8 cellular contexts compared by ENCODE assay signal in genomic region chr19:38930776-38931761, GRCh38. TPM values are rescaled to one million over a fixed set of nuclear protein-coding genes. Genes with fewer than 3 reads are reported as not detected.
DNase-seq lines count a peak whose midpoint lies in the region; ATAC-seq and TF ChIP-seq lines count a peak whose summit lies in the region.

TSS of gene MRPS12 (plus strand) at chr19:38930944. CDS start at chr19:38931295, 351 bp downstream.

- H3K9me3 Mint-ChIP-seq in activated naive CD4-positive, alpha-beta T cell treated with anti-CD3 and anti-CD28 coated beads, Interleukin-2, amount 50 U/mL, for 24 hours: no peaks in the 10 kb centered on the region

- no peak within 1 kb of the TSS for H4K8ac ChIP-seq in neuronal stem cell (ENCODE audit: low read depth, low read length)

- no peak within 1 kb of the TSS for H2BK12ac ChIP-seq in neuronal stem cell (ENCODE audit: low read length)

- H3K9ac ChIP-seq in ES-I3 (ENCODE audit: low read depth, low read length) (peak within 1 kb of the TSS; percentile 86), GM23248 (peak within 1 kb of the TSS; percentile 93), neuronal stem cell (ENCODE audit: low read depth, low read length, poor library complexity) (peak within 1 kb of the TSS; percentile 95)

- H3K27me3 ChIP-seq in GM23248 (replicated peaks; ENCODE audit: insufficient read depth) (no peaks in the 10 kb centered on the region), gastroesophageal sphincter (no peaks in the 10 kb centered on the region), neuronal stem cell (ENCODE audit: control insufficient read depth in 3 of 3, insufficient read depth in 3 of 3, low read depth in 1 of 3, low read length in 3 of 3) (no peaks in the 10 kb centered on the region), suprapubic skin (no peaks in the 10 kb centered on the region)

- H3K27ac Mint-ChIP-seq in activated naive CD4-positive, alpha-beta T cell treated with anti-CD3 and anti-CD28 coated beads, Interleukin-2, amount 50 U/mL, for 24 hours: peak within 1 kb of the TSS; percentile 95

- in situ Hi-C loops in GM23248 (cut with MboI): no loop called here

- no peak within 1 kb of the TSS for H2BK5ac ChIP-seq in neuronal stem cell (ENCODE audit: low read length)

- peaks cover 55% of the 10 kb centered on the region for H3K79me2 ChIP-seq in GM23248 (ENCODE audit: insufficient read depth)

- H3K14ac ChIP-seq in neuronal stem cell (ENCODE audit: low read length): peak within 1 kb of the TSS; percentile 12

- no peaks in the 10 kb centered on the region for H4K20me1 ChIP-seq in GM23248 (ENCODE audit: insufficient read depth)

- no peak within 1 kb of the TSS for H2BK120ac ChIP-seq in neuronal stem cell (ENCODE audit: low read depth, low read length)

- TF ChIP-seq EP300 in gastroesophageal sphincter (IDR thresholded peaks at IDR 0.05): no peak
- TF ChIP-seq EP300 in suprapubic skin (IDR thresholded peaks at IDR 0.05): no peak

- H3K23ac ChIP-seq in neuronal stem cell (ENCODE audit: low read depth, low read length, poor library complexity): peak within 1 kb of the TSS; percentile 86

- H3K4me3 ChIP-seq in GM23248 (peak within 1 kb of the TSS; percentile 82), gastroesophageal sphincter (peak within 1 kb of the TSS; percentile 51 to 71), neuronal stem cell (ENCODE audit: low read length in 2 of 2) (peak within 1 kb of the TSS; percentile 81 to 90), suprapubic skin (peak within 1 kb of the TSS; percentile 72)

- TF ChIP-seq POLR2A in gastroesophageal sphincter (IDR thresholded peaks at IDR 0.05) (peak in 1 of 2 donors; percentile 12), suprapubic skin (IDR thresholded peaks at IDR 0.05) (peak in 1 of 2 donors; percentile 20)

- H3K18ac ChIP-seq in neuronal stem cell (ENCODE audit: low read length): peak within 1 kb of the TSS; percentile 92

- no peaks in the 10 kb centered on the region for H3K9me2 ChIP-seq in GM23248 (ENCODE audit: insufficient read depth)

- ATAC-seq in gastroesophageal sphincter: peak; percentile 99

- peak within 1 kb of the TSS; percentile 94 for H3K4me2 ChIP-seq in GM23248 (ENCODE audit: unreplicated experiment)
- peak within 1 kb of the TSS; percentile 83 for H3K4me2 ChIP-seq in neuronal stem cell (ENCODE audit: insufficient read depth, low read length, poor library complexity, severe bottlenecking)

- H3K36me3 ChIP-seq in ES-I3 (ENCODE audit: insufficient read depth, low read length): peaks cover 13% of the 10 kb centered on the region
- no peaks in the 10 kb centered on the region for H3K36me3 ChIP-seq in GM23248 (ENCODE audit: low read depth)
- H3K36me3 ChIP-seq in gastroesophageal sphincter: peaks cover 0 to 37% of the 10 kb centered on the region in 2 donors
- H3K36me3 ChIP-seq in neuronal stem cell (replicated peaks in 1 of 2; ENCODE audit: control insufficient read depth in 2 of 2, insufficient read depth in 2 of 2, low read length in 2 of 2): peaks cover 13 to 43% of the 10 kb centered on the region in 2 donors
- H3K36me3 ChIP-seq in suprapubic skin: peaks cover 18% of the 10 kb centered on the region

- H3K4ac ChIP-seq in neuronal stem cell (ENCODE audit: low read length): no peak within 1 kb of the TSS

- peaks cover 17% of the 10 kb centered on the region for H3K36me3 Mint-ChIP-seq in activated naive CD4-positive, alpha-beta T cell treated with anti-CD3 and anti-CD28 coated beads, Interleukin-2, amount 50 U/mL, for 24 hours

- H3K27me3 Mint-ChIP-seq in activated naive CD4-positive, alpha-beta T cell treated with anti-CD3 and anti-CD28 coated beads, Interleukin-2, amount 50 U/mL, for 24 hours: no peaks in the 10 kb centered on the region

- peak within 1 kb of the TSS; percentile 8 for H2AK5ac ChIP-seq in neuronal stem cell (ENCODE audit: low read depth, low read length)

- peak within 1 kb of the TSS; percentile 99 for H3K4me3 Mint-ChIP-seq in activated naive CD4-positive, alpha-beta T cell treated with anti-CD3 and anti-CD28 coated beads, Interleukin-2, amount 50 U/mL, for 24 hours

- H3K27ac ChIP-seq in GM23248: peak within 1 kb of the TSS; percentile 77
- peak within 1 kb of the TSS; percentile 89 for H3K27ac ChIP-seq in RWPE1
- peak within 1 kb of the TSS; percentile 55 to 92 (median 85) for H3K27ac ChIP-seq in gastroesophageal sphincter
- H3K27ac ChIP-seq in neuronal stem cell (replicated peaks; ENCODE audit: low read length): peak within 1 kb of the TSS; percentile 76
- H3K27ac ChIP-seq in suprapubic skin: peak within 1 kb of the TSS; percentile 86

- peaks cover 7% of the 10 kb centered on the region for H3K79me1 ChIP-seq in neuronal stem cell (ENCODE audit: low read depth, low read length)

- no peak within 1 kb of the TSS for H2BK15ac ChIP-seq in neuronal stem cell (ENCODE audit: low read length)

- no peak within 1 kb of the TSS for H4K91ac ChIP-seq in neuronal stem cell (ENCODE audit: low read depth, low read length, poor library complexity)

- no peak for TF ChIP-seq CTCF in RWPE1 (conservative IDR thresholded peaks at IDR 0.05; ENCODE audit: low read depth)
- TF ChIP-seq CTCF in gastroesophageal sphincter (IDR thresholded peaks at IDR 0.05): no peak
- TF ChIP-seq CTCF in suprapubic skin (IDR thresholded peaks at IDR 0.05): no peak

- 5 to 6% methylated on average over 46 to 48 of the region's 48 CpGs for WGBS in GM23248 (ENCODE audit: low coverage in 1 of 2, low lambda C conversion rate in 2 of 2, missing lambda C conversion rate in 2 of 2), 2 experiments
- WGBS in gastroesophageal sphincter (ENCODE audit: low coverage in 1 of 2), 2 donors: 6 to 38% methylated on average over 7 to 17 of the region's 48 CpGs
- WGBS in neuronal stem cell (ENCODE audit: extremely low coverage in 2 of 2, insufficient read length in 2 of 2, insufficient replicate concordance in 1 of 2), 2 donors: no CpG with 5 or more reads among the region's 48 CpGs
- 13% methylated on average over 26 of the region's 48 CpGs for WGBS in suprapubic skin

- POLR2A ChIA-PET in RWPE1 (lab: Yijun Ruan, JAX; ENCODE audit: low non-redundant PET): interaction anchor here (0.5 to 1.6 kb wide), 4 partner anchors 9 to 82 kb away, joined by 3 to 4 read pairs (median 3); no protein-coding TSS in a partner anchor

- DNase-seq in GM23248 (peak; percentile 100), Kasumi-1 (lab: John Stamatoyannopoulos, UW) (peak; percentile 97 to 98), RWPE1 (ENCODE audit: low spot score) (peak; percentile 100), neuronal stem cell (ENCODE audit: low spot score) (peak; percentile 99), suprapubic skin (ENCODE audit: low spot score in 2 of 2) (peak; percentile 99)

- H2AFZ ChIP-seq in GM23248 (peak within 1 kb of the TSS; percentile 83), neuronal stem cell (ENCODE audit: low read length) (peak within 1 kb of the TSS; percentile 95)

- no peaks in the 10 kb centered on the region for H3F3A ChIP-seq in GM23248 (ENCODE audit: insufficient read depth)

- peaks cover 4% of the 10 kb centered on the region for H3K9me3 ChIP-seq in ES-I3 (ENCODE audit: control insufficient read depth, insufficient read depth, low read length)
- H3K9me3 ChIP-seq in GM23248 (ENCODE audit: low read depth): no peaks in the 10 kb centered on the region
- H3K9me3 ChIP-seq in gastroesophageal sphincter: no peaks in the 10 kb centered on the region
- peaks cover 8 to 9% of the 10 kb centered on the region in 2 donors for H3K9me3 ChIP-seq in neuronal stem cell (replicated peaks in 1 of 2; ENCODE audit: control insufficient read depth in 2 of 2, insufficient read depth in 1 of 2, low read depth in 1 of 2, low read length in 2 of 2)
- H3K9me3 ChIP-seq in suprapubic skin: no peaks in the 10 kb centered on the region

- CTCF ChIA-PET in RWPE1 (lab: Yijun Ruan, JAX): interaction anchor here (0.5 to 1.5 kb wide), 10 partner anchors 12 to 528 kb away, joined by 3 to 9 read pairs (median 3); partner anchors contain the start of gene FAM98C

- H3K4me1 ChIP-seq in ES-I3 (ENCODE audit: insufficient read depth, low read length) (no peaks in the 10 kb centered on the region), GM23248 (ENCODE audit: insufficient read depth) (peaks cover 12% of the 10 kb centered on the region; the same call in 1 of the 2 replicates), gastroesophageal sphincter (peaks cover 0 to 37% (median 10%) of the 10 kb centered on the region in 3 donors), neuronal stem cell (ENCODE audit: control insufficient read depth in 2 of 2, insufficient read depth in 1 of 2, low read depth in 1 of 2, low read length in 2 of 2) (peaks cover 2 to 6% of the 10 kb centered on the region in 2 donors), suprapubic skin (peaks cover 15% of the 10 kb centered on the region)

- peaks cover 31% of the 10 kb centered on the region for H3K4me1 Mint-ChIP-seq in activated naive CD4-positive, alpha-beta T cell treated with anti-CD3 and anti-CD28 coated beads, Interleukin-2, amount 50 U/mL, for 24 hours

RNA-seq across cellular contexts. Expression of gene MRPS12, which starts in this region (rescaled TPM):
- 18.8 and 33.5 TPM in 2 replicates for total RNA-seq in GM23248 (2014; rRNA removed; shearing (Covaris generic))
- polyA plus RNA-seq in GM23248 (2016; fragmentation: Nextera tagmentation; extraction: Ambion mirVana): 68.9 and 69.6 TPM in 2 replicates
- total RNA-seq in gastroesophageal sphincter: 10 to 100 TPM; 19.8 to 25.3 (median 23.0) TPM
- 29.7 TPM for polyA plus RNA-seq in neuronal stem cell (2013, experiment 1 of 2)
- polyA plus RNA-seq in neuronal stem cell (2013, experiment 2 of 2): 30.0 TPM
- 10 to 100 TPM; 19.0 to 40.5 (median 35.2) TPM for total RNA-seq in suprapubic skin

Comparison
In these comparisons a context has a peak if more than half of its experiments do, and no peak if none do; other contexts are left out.
1. Peak in every context shown above with its lines: DNase-seq, ATAC-seq, H3K4me3 ChIP-seq and H3K27ac ChIP-seq.